13 cellular contexts compared by ENCODE assay signal in genomic region chr16:70656712-70657263, GRCh38. TPM values are rescaled to one million over a fixed set of nuclear protein-coding genes. Genes with fewer than 3 reads are reported as not detected.
"Had no signal": no experiment of that assay in that cellular context is flagged by ENCODE, and none has a peak within 500 bp of the region (broad histone marks: within the 10 kb centered on the region; RNA-seq: fewer than 3 reads in every experiment).

No MANE protein-coding gene starts in this region.

- H3K27me3 ChIP-seq: foreskin keratinocyte, left lung, ovary had no signal

- H3K4me1 ChIP-seq: foreskin keratinocyte had no signal

- H3K9me3 Mint-ChIP-seq: activated naive CD4-positive, alpha-beta T cell treated with anti-CD3 and anti-CD28 coated beads, Interleukin-2, amount 50 U/mL, for 72 hours; nephron; type B pancreatic cell had no signal

- H3K27ac ChIP-seq: foreskin keratinocyte, left lung, ovary had no signal

- H3K27me3 Mint-ChIP-seq: type B pancreatic cell had no signal

- H3K36me3 Mint-ChIP-seq: activated naive CD4-positive, alpha-beta T cell treated with anti-CD3 and anti-CD28 coated beads, Interleukin-2, amount 50 U/mL, for 72 hours; type B pancreatic cell had no signal

- H3K4me3 Mint-ChIP-seq: nephron, T-helper 17 cell, type B pancreatic cell had no signal

- DNase-seq: activated CD4-positive, alpha-beta T cell treated with anti-CD3 and anti-CD28 coated beads, Interleukin-2, amount 50 U/mL, for 4 hours; activated effector memory CD4-positive, alpha-beta T cell treated with Interleukin-2 at 50 U/mL for 16 hours; activated T-cell treated with anti-CD3 and anti-CD28 coated beads, Interleukin-2, amount 50 U/mL, for 1 hour; anterior cingulate cortex; foreskin keratinocyte; left lung; mesendoderm; retina; T-helper 17 cell had no signal

- H3K36me3 ChIP-seq: left lung, ovary had no signal

- ATAC-seq: activated naive CD4-positive, alpha-beta T cell treated with anti-CD3 and anti-CD28 coated beads, Interleukin-2, amount 50 U/mL, for 72 hours; foreskin keratinocyte; left lung; T-helper 17 cell had no signal

- H3K9me3 ChIP-seq: left lung, ovary had no signal

- H3K4me3 ChIP-seq: left lung, ovary had no signal

- H3K27ac Mint-ChIP-seq: T-helper 17 cell, type B pancreatic cell had no signal

RNA-seq across cellular contexts. Expression of gene IL34, which starts 10.4 kb away (rescaled TPM):
- total RNA-seq: activated naive CD4-positive, alpha-beta T cell treated with anti-CD3 and anti-CD28 coated beads, Interleukin-2, amount 50 U/mL, for 72 hours had no signal
